In the genomic region with DNA sequence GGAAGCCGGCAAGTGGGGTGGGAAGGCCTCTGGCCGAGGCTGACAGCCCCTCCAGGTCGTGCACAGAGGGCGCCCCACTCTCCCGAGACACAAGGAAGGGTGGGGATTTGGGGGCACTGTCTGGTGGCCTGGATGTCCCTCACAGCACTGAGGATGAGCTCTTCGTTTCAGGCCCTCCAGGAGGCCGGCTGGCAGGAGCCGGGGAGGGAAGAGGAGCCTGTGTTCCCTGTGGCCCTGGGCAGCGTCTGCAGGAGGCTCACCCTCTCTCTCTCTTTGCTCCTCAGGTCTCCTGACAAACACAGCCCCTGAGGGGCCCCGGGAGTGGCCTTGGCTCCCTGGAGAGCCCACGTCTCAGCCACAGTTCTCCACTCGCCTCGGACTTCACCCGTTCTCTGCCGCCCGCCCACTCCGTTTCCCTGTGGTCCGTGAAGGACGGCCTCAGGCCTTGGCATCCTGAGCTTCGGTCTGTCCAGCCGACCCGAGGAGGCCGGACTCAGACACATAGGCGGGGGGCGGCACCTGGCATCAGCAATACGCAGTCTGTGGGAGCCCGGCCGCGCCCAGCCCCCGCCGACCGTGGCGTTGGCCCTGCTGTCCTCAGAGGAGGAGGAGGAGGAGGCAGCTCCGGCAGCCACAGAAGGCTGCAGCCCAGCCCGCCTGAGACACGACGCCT, we compare ENCODE assay signal across 12 cellular contexts.
"Had no signal": no experiment of that assay in that cellular context is flagged by ENCODE, and none has a peak within 500 bp of the region (broad histone marks: within the 10 kb centered on the region; RNA-seq: fewer than 3 reads in every experiment).

No MANE protein-coding gene starts in this region.

- H3K4me3 ChIP-seq: pancreas, SJCRH30, skin epidermis, tibial nerve had no signal

- H3K27ac Mint-ChIP-seq: activated naive CD4-positive, alpha-beta T cell treated with anti-CD3 and anti-CD28 coated beads, Interleukin-2, amount 50 U/mL, for 24 hours; activated T-helper 17 cell treated with anti-CD3 and anti-CD28 coated beads, Interleukin-2, amount 50 U/mL, for 72 hours; effector memory CD8-positive, alpha-beta T cell; natural killer cell treated with Interleukin-12 subunit alpha and Interleukin-12 subunit beta and Interleukin-15 and Interleukin-18, amount 100 ng/mL, for 72 hours; stimulated activated effector memory CD8-positive, alpha-beta T cell treated with anti-CD3 and anti-CD28 coated beads, Interleukin-12 subunit alpha, Interleukin-12 subunit beta, amount 100 ng/mL, for 72 hours had no signal

- H3K36me3 Mint-ChIP-seq: activated naive CD4-positive, alpha-beta T cell treated with anti-CD3 and anti-CD28 coated beads, Interleukin-2, amount 50 U/mL, for 24 hours; natural killer cell treated with Interleukin-12 subunit alpha and Interleukin-12 subunit beta and Interleukin-15 and Interleukin-18, amount 100 ng/mL, for 72 hours; stimulated activated effector memory CD8-positive, alpha-beta T cell treated with anti-CD3 and anti-CD28 coated beads, Interleukin-12 subunit alpha, Interleukin-12 subunit beta, amount 100 ng/mL, for 72 hours had no signal

- H3K27me3 Mint-ChIP-seq: activated naive CD4-positive, alpha-beta T cell treated with anti-CD3 and anti-CD28 coated beads, Interleukin-2, amount 50 U/mL, for 24 hours; activated T-helper 17 cell treated with anti-CD3 and anti-CD28 coated beads, Interleukin-2, amount 50 U/mL, for 72 hours; effector memory CD8-positive, alpha-beta T cell; natural killer cell treated with Interleukin-12 subunit alpha and Interleukin-12 subunit beta and Interleukin-15 and Interleukin-18, amount 100 ng/mL, for 72 hours had no signal

- H3K27ac ChIP-seq: pancreas, SJCRH30, skin epidermis had no signal

- H3K9me3 ChIP-seq: pancreas, SJCRH30, tibial nerve had no signal

- H3K4me3 Mint-ChIP-seq: activated naive CD4-positive, alpha-beta T cell treated with anti-CD3 and anti-CD28 coated beads, Interleukin-2, amount 50 U/mL, for 24 hours; activated T-helper 17 cell treated with anti-CD3 and anti-CD28 coated beads, Interleukin-2, amount 50 U/mL, for 72 hours; effector memory CD8-positive, alpha-beta T cell; natural killer cell treated with Interleukin-12 subunit alpha and Interleukin-12 subunit beta and Interleukin-15 and Interleukin-18, amount 100 ng/mL, for 72 hours; stimulated activated effector memory CD8-positive, alpha-beta T cell treated with anti-CD3 and anti-CD28 coated beads, Interleukin-12 subunit alpha, Interleukin-12 subunit beta, amount 100 ng/mL, for 72 hours had no signal

- H3K9me3 Mint-ChIP-seq: activated naive CD4-positive, alpha-beta T cell treated with anti-CD3 and anti-CD28 coated beads, Interleukin-2, amount 50 U/mL, for 24 hours; activated T-helper 17 cell treated with anti-CD3 and anti-CD28 coated beads, Interleukin-2, amount 50 U/mL, for 72 hours; effector memory CD8-positive, alpha-beta T cell; natural killer cell treated with Interleukin-12 subunit alpha and Interleukin-12 subunit beta and Interleukin-15 and Interleukin-18, amount 100 ng/mL, for 72 hours; stimulated activated effector memory CD8-positive, alpha-beta T cell treated with anti-CD3 and anti-CD28 coated beads, Interleukin-12 subunit alpha, Interleukin-12 subunit beta, amount 100 ng/mL, for 72 hours had no signal

- H3K4me1 ChIP-seq: pancreas, SJCRH30 had no signal

- H3K4me1 Mint-ChIP-seq: activated naive CD4-positive, alpha-beta T cell treated with anti-CD3 and anti-CD28 coated beads, Interleukin-2, amount 50 U/mL, for 24 hours; activated T-helper 17 cell treated with anti-CD3 and anti-CD28 coated beads, Interleukin-2, amount 50 U/mL, for 72 hours; stimulated activated effector memory CD8-positive, alpha-beta T cell treated with anti-CD3 and anti-CD28 coated beads, Interleukin-12 subunit alpha, Interleukin-12 subunit beta, amount 100 ng/mL, for 72 hours had no signal

- DNase-seq: activated CD4-positive, alpha-beta T cell treated with anti-CD3 and anti-CD28 coated beads, Interleukin-2, amount 50 U/mL, for 1 hour; central memory CD4-positive, alpha-beta T cell; effector memory CD8-positive, alpha-beta T cell; hypothalamus; SJCRH30 had no signal

- H3K36me3 ChIP-seq: pancreas, SJCRH30 had no signal

- H3K27me3 ChIP-seq: pancreas, SJCRH30, tibial nerve had no signal
